Comparison of ENCODE assay signal across 35 cellular contexts in the genomic region with DNA sequence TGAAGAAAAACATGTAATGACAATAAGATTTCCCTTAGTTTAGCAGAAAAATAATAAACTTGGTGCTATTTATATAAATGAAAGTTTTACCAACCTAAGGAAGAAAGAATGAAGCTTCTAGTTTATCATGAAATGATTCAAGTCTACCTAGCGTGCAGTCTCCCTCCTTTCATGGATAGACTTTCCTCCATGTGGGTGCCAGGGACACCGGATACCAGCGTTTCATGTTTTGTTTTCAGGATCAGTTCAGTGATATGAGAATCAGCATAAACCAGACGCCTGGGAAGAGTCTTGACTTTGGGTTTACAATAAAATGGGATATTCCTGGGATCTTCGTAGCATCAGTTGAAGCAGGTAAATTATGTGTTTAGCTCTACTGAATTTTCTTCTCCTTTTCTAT.
DNase-seq lines count a peak whose midpoint lies in the region; ATAC-seq and TF ChIP-seq lines count a peak whose summit lies in the region.
"Had no signal": no experiment of that assay in that cellular context is flagged by ENCODE, and none has a peak within 500 bp of the region (broad histone marks: within the 10 kb centered on the region; RNA-seq: fewer than 3 reads in every experiment).

No MANE protein-coding gene starts in this region.

- H3K79me1 ChIP-seq in IMR-90 (ENCODE audit: low read depth in 1 of 2, low read length in 2 of 2) = peaks cover 35 to 72% of the 10 kb centered on the region in 2 experiments

- H3K4me1 Mint-ChIP-seq in HFFc6 (ENCODE audit: low read depth) (peaks cover 67% of the 10 kb centered on the region), osteocyte (ENCODE audit: unreplicated experiment) (peaks cover 4% of the 10 kb centered on the region)
- H3K4me1 Mint-ChIP-seq: B cell; CD4-positive, alpha-beta memory T cell; CD4-positive, CD25-positive, alpha-beta regulatory T cell; CD8-positive, alpha-beta memory T cell had no signal

- no peaks in the 10 kb centered on the region for H3K9me3 ChIP-seq in right cardiac atrium (ENCODE audit: control insufficient read depth, low read length)
- peaks cover 2% of the 10 kb centered on the region; the same call in 1 of the 2 replicates for H3K9me3 ChIP-seq in IMR-90 (ENCODE audit: control insufficient read depth, insufficient read depth, low read length)
- no peaks in the 10 kb centered on the region for H3K9me3 ChIP-seq in gastrocnemius medialis
- no peaks in the 10 kb centered on the region for H3K9me3 ChIP-seq in sigmoid colon
- H3K9me3 ChIP-seq: BE2C, BLaER1, Caco-2 had no signal

- H3K23ac ChIP-seq in IMR-90 (ENCODE audit: low read depth, low read length) = no peak overlapping the region

- no peak overlapping the region for H4K8ac ChIP-seq in IMR-90 (ENCODE audit: low read depth in 2 of 2, low read length in 2 of 2)

- H2BK120ac ChIP-seq in IMR-90 (ENCODE audit: low read depth, low read length) = no peak overlapping the region

- no peak overlapping the region for H2AK9ac ChIP-seq in IMR-90 (replicated peaks; ENCODE audit: low read depth, low read length, poor library complexity)

- intact Hi-C loops in left ventricle myocardium superior (cut with micrococcal nuclease) = no loop called here
- intact Hi-C loops in right cardiac atrium (cut with DNase I) = no loop called here
- intact Hi-C loops in IMR-90 (cut with micrococcal nuclease) = loop anchor here (10.0 kb wide), 2 partner anchors 138 to 268 kb away; no protein-coding TSS in a partner anchor
- intact Hi-C loops in gastrocnemius medialis (cut with DNase I; ENCODE audit: low total_unique reads) = no loop called here
- intact Hi-C loops in sigmoid colon (cut with DNase I) = no loop called here

- no peak overlapping the region for H4K5ac ChIP-seq in IMR-90 (ENCODE audit: low read depth, low read length)

- H3K56ac ChIP-seq in IMR-90 (ENCODE audit: extremely low read depth, insufficient read depth, low read length) = no peak overlapping the region

- no peak overlapping the region for H2BK20ac ChIP-seq in IMR-90 (ENCODE audit: low read depth, low read length)

- no peak for TF ChIP-seq RAD21 in IMR-90 (IDR thresholded peaks at IDR 0.05; ENCODE audit: low read length)

- no peaks in the 10 kb centered on the region for H3K27me3 ChIP-seq in right cardiac atrium (ENCODE audit: control insufficient read depth, insufficient read depth)
- no peaks in the 10 kb centered on the region for H3K27me3 ChIP-seq in IMR-90 (ENCODE audit: control insufficient read depth, insufficient read depth, low read length)
- no peaks in the 10 kb centered on the region for H3K27me3 ChIP-seq in gastrocnemius medialis
- H3K27me3 ChIP-seq in sigmoid colon = no peaks in the 10 kb centered on the region
- H3K27me3 ChIP-seq: BE2C; BLaER1; BLaER1 treated with 17β-estradiol and CSF1 and Interleukin-3, amounts not matched to agents 10 nM and 100 nM had no signal

- H3K4me3 Mint-ChIP-seq in HFFc6 (peak overlapping the region; percentile 60; the same call in 1 of the 2 replicates), osteocyte (ENCODE audit: unreplicated experiment) (no peak overlapping the region)
- H3K4me3 Mint-ChIP-seq: B cell; CD14-positive monocyte; CD4-positive, alpha-beta memory T cell; CD4-positive, alpha-beta T cell; CD4-positive, CD25-positive, alpha-beta regulatory T cell; CD8-positive, alpha-beta memory T cell; CD8-positive, alpha-beta T cell had no signal

- H3K27ac Mint-ChIP-seq in HFFc6 (peak overlapping the region; percentile 53), osteocyte (ENCODE audit: unreplicated experiment) (no peak overlapping the region)
- H3K27ac Mint-ChIP-seq: B cell; CD14-positive monocyte; CD4-positive, alpha-beta memory T cell; CD4-positive, alpha-beta T cell; CD4-positive, CD25-positive, alpha-beta regulatory T cell; CD8-positive, alpha-beta memory T cell; CD8-positive, alpha-beta T cell had no signal

- peaks cover 38% of the 10 kb centered on the region; the same call in 1 of the 2 replicates for H4K20me1 ChIP-seq in IMR-90 (ENCODE audit: insufficient read depth, low read length)
- H4K20me1 ChIP-seq: BLaER1; BLaER1 treated with 17β-estradiol and CSF1 and Interleukin-3, amounts not matched to agents 10 nM and 100 nM had no signal

- no peak overlapping the region for H2BK15ac ChIP-seq in IMR-90 (ENCODE audit: low read depth, low read length)

- no peak overlapping the region for H3K27ac ChIP-seq in right cardiac atrium (ENCODE audit: low read length)
- H3K27ac ChIP-seq in IMR-90 (ENCODE audit: insufficient read depth, low read length) = no peak overlapping the region
- H3K27ac ChIP-seq in gastrocnemius medialis = peak overlapping the region in 3 of 4 donors; percentile 4 to 60 (median 45)
- H3K27ac ChIP-seq in sigmoid colon = no peak overlapping the region
- H3K27ac ChIP-seq: 22Rv1; A549; BLaER1; BLaER1 treated with 17β-estradiol and CSF1 and Interleukin-3, amounts not matched to agents 10 nM and 100 nM; C4-2B had no signal

- H3K36me3 ChIP-seq in IMR-90 (ENCODE audit: control insufficient read depth, insufficient read depth, low read length) (peaks cover 14% of the 10 kb centered on the region), gastrocnemius medialis (peaks cover 0 to 4% of the 10 kb centered on the region in 2 donors), sigmoid colon (no peaks in the 10 kb centered on the region)
- H3K36me3 ChIP-seq: BE2C; BLaER1; BLaER1 treated with 17β-estradiol and CSF1 and Interleukin-3, amounts not matched to agents 10 nM and 100 nM had no signal

- no peak overlapping the region for H3K4me2 ChIP-seq in IMR-90 (ENCODE audit: low read depth, low read length)
- H3K4me2 ChIP-seq: A549; BLaER1; BLaER1 treated with 17β-estradiol and CSF1 and Interleukin-3, amounts not matched to agents 10 nM and 100 nM had no signal

- no peak for TF ChIP-seq POLR2A in IMR-90 (IDR thresholded peaks at IDR 0.05; ENCODE audit: low read depth, low read length)
- TF ChIP-seq POLR2A in gastrocnemius medialis (IDR thresholded peaks at IDR 0.05) = no peak
- no peak for TF ChIP-seq POLR2A in sigmoid colon (IDR thresholded peaks at IDR 0.05)

- H3K36me3 Mint-ChIP-seq in HFFc6 (ENCODE audit: low read depth) = peaks cover 78% of the 10 kb centered on the region
- H3K36me3 Mint-ChIP-seq in osteocyte (ENCODE audit: unreplicated experiment) = peaks cover 40% of the 10 kb centered on the region
- H3K36me3 Mint-ChIP-seq: CD14-positive monocyte had no signal

- in situ Hi-C loops in IMR-90 (cut with MboI; ENCODE audit: low sequenced_read_pairs) (no loop called here), gastrocnemius medialis (cut with MboI; ENCODE audit: low sequenced_read_pairs in 4 of 4) (loop anchor here in 2 of 4 donors (10.0 to 25.0 kb wide), 2 partner anchors 121 to 138 kb away; no protein-coding TSS in a partner anchor)

- H3K14ac ChIP-seq in IMR-90 (replicated peaks; ENCODE audit: low read depth, low read length) = no peak overlapping the region

- 79% methylated on average over 5 of the region's 5 CpGs for WGBS in right cardiac atrium
- whole genome bisulfite sequencing in IMR-90 (ENCODE audit: extremely low coverage in 2 of 2, insufficient read length in 1 of 2), 2 experiments = no CpG with 5 or more reads among the region's 5 CpGs
- WGBS in sigmoid colon, 2 donors = 94 to 97% methylated on average over 5 of the region's 5 CpGs

- BruUV-seq in IMR-90 (replicated peaks; lab: Mats Ljungman, UMichigan) = no TSS peak

- peak overlapping the region; percentile 22 for H2BK5ac ChIP-seq in IMR-90 (ENCODE audit: low read depth, low read length, poor library complexity, severe bottlenecking)

- TF ChIP-seq EP300 in sigmoid colon (IDR thresholded peaks at IDR 0.05) = no peak

- H3K4ac ChIP-seq in IMR-90 (ENCODE audit: low read depth, low read length) = no peak overlapping the region

- TF ChIP-seq CTCF in HFFc6 (IDR thresholded peaks at IDR 0.05) (no peak), IMR-90 (conservative IDR thresholded peaks at IDR 0.05; ENCODE audit: low read depth, low read length) (no peak), gastrocnemius medialis (IDR thresholded peaks at IDR 0.05 in 4 of 5, conservative IDR thresholded peaks at IDR 0.05 in 1 of 5) (no peak), sigmoid colon (IDR thresholded peaks at IDR 0.05) (no peak), osteocyte (IDR thresholded peaks at IDR 0.05) (no peak)

- H2AFZ ChIP-seq in IMR-90 (replicated peaks; ENCODE audit: low read length, poor library complexity) = no peak overlapping the region

- CTCF ChIA-PET in IMR-90 (lab: Yijun Ruan, JAX) = interaction anchor here (0.7 to 1.4 kb wide), 2 partner anchors 137 to 140 kb away, joined by 3 to 9 read pairs; no protein-coding TSS in a partner anchor

- H4K91ac ChIP-seq in IMR-90 (ENCODE audit: insufficient read depth, low read depth, low read length) = no peak overlapping the region

- DNase-seq in left ventricle myocardium superior (no peak), right cardiac atrium (no peak), HFFc6 (no peak), IMR-90 (no peak), gastrocnemius medialis (peak in 1 of 2 donors; percentile 26), sigmoid colon (no peak), osteocyte (ENCODE audit: extremely low spot score, unreplicated experiment) (no peak)
- no peak for DNase-seq in stimulated activated naive CD4-positive, alpha-beta T cell (lab: John Stamatoyannopoulos, UW)
- DNase-seq: 8988T; ACHN; AML-193; BE2C; C1 segment of cervical spinal cord; Caco-2; Calu3; CD4-positive, alpha-beta memory T cell; CD4-positive, alpha-beta T cell; CD4-positive, CD25-positive, alpha-beta regulatory T cell; CD8-positive, alpha-beta memory T cell; CD8-positive, alpha-beta T cell; COR-L47; DMS 273 treated with DMSO at 0.1 percent for 48 hours; DMS153; DMS53; DMS79; DMS79 treated with DMSO at 0.1 percent for 48 hours; DND-41; EL had no signal

- peaks cover 68% of the 10 kb centered on the region for H3K27me3 Mint-ChIP-seq in HFFc6 (ENCODE audit: insufficient read depth)
- no peaks in the 10 kb centered on the region for H3K27me3 Mint-ChIP-seq in osteocyte (ENCODE audit: unreplicated experiment)
- H3K27me3 Mint-ChIP-seq: B cell; CD4-positive, alpha-beta memory T cell; CD4-positive, alpha-beta T cell; CD4-positive, CD25-positive, alpha-beta regulatory T cell; CD8-positive, alpha-beta memory T cell had no signal

- peak; percentile 18 for ATAC-seq in left ventricle myocardium superior
- ATAC-seq in right cardiac atrium = no peak
- no peak for ATAC-seq in IMR-90 (ENCODE audit: low read depth)
- peak; percentile 54 to 75 for ATAC-seq in gastrocnemius medialis
- ATAC-seq: A549; CD8-positive, alpha-beta T cell had no signal

- H3K9me3 Mint-ChIP-seq in HFFc6 = peaks cover 52% of the 10 kb centered on the region; the same call in 1 of the 2 replicates
- peaks cover 7% of the 10 kb centered on the region for H3K9me3 Mint-ChIP-seq in osteocyte (ENCODE audit: unreplicated experiment)
- H3K9me3 Mint-ChIP-seq: CD4-positive, alpha-beta T cell had no signal

- POLR2A ChIA-PET in IMR-90 (lab: Charles Lee; ENCODE audit: unreplicated experiment) = no interaction called here

- dilution Hi-C loops in IMR-90 (cut with HindIII; ENCODE audit: low sequenced_read_pairs, unreplicated experiment) = no loop called here

- H3K4me1 ChIP-seq in right cardiac atrium (ENCODE audit: control insufficient read depth, insufficient read depth, low read length) (no peaks in the 10 kb centered on the region), IMR-90 (ENCODE audit: control insufficient read depth, insufficient read depth, low read length) (peaks cover 6% of the 10 kb centered on the region; the same call in 1 of the 2 replicates), gastrocnemius medialis (peaks cover 41 to 44% of the 10 kb centered on the region in 2 donors), sigmoid colon (no peaks in the 10 kb centered on the region)
- H3K4me1 ChIP-seq: A549, BE2C had no signal

- H3K9ac ChIP-seq in IMR-90 (ENCODE audit: low read depth, low read length) = no peak overlapping the region
- H3K9ac ChIP-seq: BLaER1; BLaER1 treated with 17β-estradiol and CSF1 and Interleukin-3, amounts not matched to agents 10 nM and 100 nM had no signal

- no peak overlapping the region for H3K4me3 ChIP-seq in right cardiac atrium (ENCODE audit: low read length)
- no peak overlapping the region for H3K4me3 ChIP-seq in IMR-90 (ENCODE audit: insufficient read depth, low read depth, low read length)
- no peak overlapping the region for H3K4me3 ChIP-seq in gastrocnemius medialis
- H3K4me3 ChIP-seq in sigmoid colon = no peak overlapping the region
- H3K4me3 ChIP-seq: A549; BLaER1; BLaER1 treated with 17β-estradiol and CSF1 and Interleukin-3, amounts not matched to agents 10 nM and 100 nM had no signal

- H2AK5ac ChIP-seq in IMR-90 (ENCODE audit: low read depth, low read length) = no peak overlapping the region

- no peak overlapping the region for H3K18ac ChIP-seq in IMR-90 (ENCODE audit: low read depth, low read length)

- H3K9me1 ChIP-seq in IMR-90 (ENCODE audit: insufficient read depth, low read length) = peaks cover 17% of the 10 kb centered on the region

Comparison
In these comparisons a context has a peak if more than half of its experiments do, and no peak if none do; other contexts are left out.
1. ATAC-seq: peak in left ventricle myocardium superior (single experiment) and gastrocnemius medialis (2 of 2); none in right cardiac atrium (0 of 2) and IMR-90 (single experiment).
2. H3K27ac ChIP-seq: peak in gastrocnemius medialis (3 of 4); none in right cardiac atrium (single experiment), IMR-90 (single experiment) and sigmoid colon (0 of 4).